Comparison of ENCODE assay signal across 9 cellular contexts in genomic region chr7:32427769-32428291, GRCh38.
A peak's percentile ranks its signal among the peaks of the same experiment; 100 is the strongest.
DNase-seq lines count a peak whose midpoint lies in the region; FAIRE-seq and TF ChIP-seq lines count a peak whose summit lies in the region.
"Had no signal": no experiment of that assay in that cellular context is flagged by ENCODE, and none has a peak within 500 bp of the region (broad histone marks: within the 10 kb centered on the region; RNA-seq: fewer than 3 reads in every experiment).

No MANE protein-coding gene starts in this region.

- H3K4me3 ChIP-seq in bronchial epithelial cell (ENCODE audit: low read depth, low read length), result no peak overlapping the region
- no peak overlapping the region for H3K4me3 ChIP-seq in kidney (ENCODE audit: low read length in 2 of 2)

- no peaks in the 10 kb centered on the region for H3K9me3 ChIP-seq in kidney (ENCODE audit: control insufficient read depth in 1 of 2, low read length in 2 of 2)
- H3K9me3 ChIP-seq: neutrophil had no signal

- H3K36me3 ChIP-seq in bronchial epithelial cell (ENCODE audit: control insufficient read depth, insufficient read depth, low read length) (no peaks in the 10 kb centered on the region), kidney (ENCODE audit: control insufficient read depth in 1 of 2, insufficient read depth in 2 of 2, low read length in 2 of 2) (no peaks in the 10 kb centered on the region)
- H3K36me3 ChIP-seq: neutrophil had no signal

- no peaks in the 10 kb centered on the region for H3K4me1 ChIP-seq in kidney (ENCODE audit: control insufficient read depth in 1 of 2, insufficient read depth in 1 of 2, low read depth in 1 of 2, low read length in 2 of 2)

- intact Hi-C loops in kidney (cut with DNase I), result no loop called here

- no peak overlapping the region for H3K9ac ChIP-seq in kidney (ENCODE audit: low read length in 2 of 2)

- TF ChIP-seq CTCF in bronchial epithelial cell (IDR thresholded peaks at IDR 0.05; ENCODE audit: insufficient read depth, low read length, severe bottlenecking) (peak; percentile 71), kidney (IDR thresholded peaks at IDR 0.05; ENCODE audit: borderline replicate concordance, extremely low read depth, insufficient read depth) (peak; percentile 38)

- H3K27me3 ChIP-seq in bronchial epithelial cell (ENCODE audit: control insufficient read depth, insufficient read depth, low read length), result peaks cover 7% of the 10 kb centered on the region

- no peak overlapping the region for H3K27ac ChIP-seq in kidney (ENCODE audit: low read depth in 2 of 2, low read length in 2 of 2)
- H3K27ac ChIP-seq: neutrophil had no signal

- in situ Hi-C loops in KBM-7 (cut with MboI; ENCODE audit: low pct_unique_long_range_greater_than_20kb, low sequenced_read_pairs), result no loop called here

- FAIRE-seq in bronchial epithelial cell (lab: Jason Lieb, UNC) (no peak), kidney (lab: Jason Lieb, UNC) (no peak)

- DNase-seq in NCI-H2081 (lab: John Stamatoyannopoulos, UW) (peak; percentile 6 to 47), NCI-H2081 treated with DMSO at 0.1 percent for 48 hours (lab: John Stamatoyannopoulos, UW) (no peak), KBM-7 (peak; percentile 63), UCSD-AML1 (lab: John Stamatoyannopoulos, UW; ENCODE audit: unreplicated experiment) (peak; percentile 16), bronchial epithelial cell (ENCODE audit: low read depth) (peak; percentile 68), kidney (peak; percentile 83), MV-4-11 (lab: John Stamatoyannopoulos, UW) (no peak)
- peak; percentile 64 to 78 for DNase-seq in stimulated activated CD4-positive, alpha-beta T cell treated with anti-CD3 and anti-CD28 coated beads, Interleukin-2, amount 100 ng/mL, for 24 hours

Comparison
In these comparisons a context has a peak if more than half of its experiments do, and no peak if none do; other contexts are left out.
1. DNase-seq: peak in NCI-H2081 (2 of 2), KBM-7 (single experiment), UCSD-AML1 (single experiment), bronchial epithelial cell (single experiment), kidney (single experiment) and stimulated activated CD4-positive, alpha-beta T cell treated with anti-CD3 and anti-CD28 coated beads, Interleukin-2, amount 100 ng/mL, for 24 hours (2 of 2); none in NCI-H2081 treated with DMSO at 0.1 percent for 48 hours (single experiment) and MV-4-11 (single experiment).